Comparison of ENCODE assay signal across 1 cellular context in the genomic region with DNA sequence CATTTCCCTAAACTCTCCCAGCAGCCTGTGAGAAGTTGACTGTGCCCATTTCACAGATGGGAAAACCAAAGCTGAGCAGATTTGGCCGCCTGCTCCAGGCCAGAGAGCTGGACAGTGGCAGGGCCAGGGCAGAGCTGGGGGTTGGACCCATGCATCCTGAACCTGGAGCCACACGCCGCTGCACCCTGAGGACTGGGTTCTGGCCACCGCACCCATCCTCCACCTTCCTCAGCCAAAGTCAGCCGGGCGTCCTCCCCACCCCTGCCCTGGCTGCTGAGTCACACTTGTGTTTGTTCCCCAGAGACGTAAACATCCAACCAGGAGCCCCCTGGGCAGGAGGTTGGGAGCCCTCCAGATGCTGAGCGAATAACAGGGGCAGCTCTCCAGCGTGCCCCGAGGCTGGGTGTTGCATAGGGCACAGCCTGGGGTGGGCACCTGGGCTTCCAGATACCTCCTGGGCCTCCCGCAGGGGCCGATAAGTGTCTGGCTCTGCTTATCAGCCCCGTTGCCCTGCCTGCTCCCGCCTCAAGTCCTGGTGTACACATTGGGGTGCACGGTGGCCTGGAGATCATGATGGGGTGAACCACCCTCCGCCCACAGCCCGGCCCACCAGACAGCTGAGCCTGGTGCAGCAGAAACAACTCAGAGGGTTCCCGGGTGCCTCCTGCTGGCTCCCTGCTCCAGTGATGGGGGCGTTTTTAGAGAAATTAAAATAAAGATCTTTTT.
TF ChIP-seq lines count a peak whose summit lies in the region.

No MANE protein-coding gene starts in this region.

TF ChIP-seq in WTC11, 78 proteins besides CTCF, POLR2A, EP300 and RAD21 (continued from another document):
- no peak for TF ChIP-seq ZBTB21 (CRISPR knock-in tag; IDR thresholded peaks at IDR 0.05; ENCODE audit: borderline replicate concordance)
- TF ChIP-seq NFYB (CRISPR knock-in tag; conservative IDR thresholded peaks at IDR 0.05; ENCODE audit: low read depth) = no peak
- TF ChIP-seq, protein P1, sequence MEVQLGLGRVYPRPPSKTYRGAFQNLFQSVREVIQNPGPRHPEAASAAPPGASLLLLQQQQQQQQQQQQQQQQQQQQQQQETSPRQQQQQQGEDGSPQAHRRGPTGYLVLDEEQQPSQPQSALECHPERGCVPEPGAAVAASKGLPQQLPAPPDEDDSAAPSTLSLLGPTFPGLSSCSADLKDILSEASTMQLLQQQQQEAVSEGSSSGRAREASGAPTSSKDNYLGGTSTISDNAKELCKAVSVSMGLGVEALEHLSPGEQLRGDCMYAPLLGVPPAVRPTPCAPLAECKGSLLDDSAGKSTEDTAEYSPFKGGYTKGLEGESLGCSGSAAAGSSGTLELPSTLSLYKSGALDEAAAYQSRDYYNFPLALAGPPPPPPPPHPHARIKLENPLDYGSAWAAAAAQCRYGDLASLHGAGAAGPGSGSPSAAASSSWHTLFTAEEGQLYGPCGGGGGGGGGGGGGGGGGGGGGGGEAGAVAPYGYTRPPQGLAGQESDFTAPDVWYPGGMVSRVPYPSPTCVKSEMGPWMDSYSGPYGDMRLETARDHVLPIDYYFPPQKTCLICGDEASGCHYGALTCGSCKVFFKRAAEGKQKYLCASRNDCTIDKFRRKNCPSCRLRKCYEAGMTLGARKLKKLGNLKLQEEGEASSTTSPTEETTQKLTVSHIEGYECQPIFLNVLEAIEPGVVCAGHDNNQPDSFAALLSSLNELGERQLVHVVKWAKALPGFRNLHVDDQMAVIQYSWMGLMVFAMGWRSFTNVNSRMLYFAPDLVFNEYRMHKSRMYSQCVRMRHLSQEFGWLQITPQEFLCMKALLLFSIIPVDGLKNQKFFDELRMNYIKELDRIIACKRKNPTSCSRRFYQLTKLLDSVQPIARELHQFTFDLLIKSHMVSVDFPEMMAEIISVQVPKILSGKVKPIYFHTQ (CRISPR knock-in tag; IDR thresholded peaks at IDR 0.05) = no peak
- TF ChIP-seq, protein P2, sequence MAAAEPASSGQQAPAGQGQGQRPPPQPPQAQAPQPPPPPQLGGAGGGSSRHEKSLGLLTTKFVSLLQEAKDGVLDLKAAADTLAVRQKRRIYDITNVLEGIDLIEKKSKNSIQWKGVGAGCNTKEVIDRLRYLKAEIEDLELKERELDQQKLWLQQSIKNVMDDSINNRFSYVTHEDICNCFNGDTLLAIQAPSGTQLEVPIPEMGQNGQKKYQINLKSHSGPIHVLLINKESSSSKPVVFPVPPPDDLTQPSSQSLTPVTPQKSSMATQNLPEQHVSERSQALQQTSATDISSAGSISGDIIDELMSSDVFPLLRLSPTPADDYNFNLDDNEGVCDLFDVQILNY (CRISPR knock-in tag; IDR thresholded peaks at IDR 0.05) = no peak
- TF ChIP-seq EMX1 (CRISPR knock-in tag; IDR thresholded peaks at IDR 0.05) = no peak
- no peak for TF ChIP-seq NFATC4 (CRISPR knock-in tag; IDR thresholded peaks at IDR 0.05)
